ENCODE assay signal across 24 cellular contexts in the genomic region with DNA sequence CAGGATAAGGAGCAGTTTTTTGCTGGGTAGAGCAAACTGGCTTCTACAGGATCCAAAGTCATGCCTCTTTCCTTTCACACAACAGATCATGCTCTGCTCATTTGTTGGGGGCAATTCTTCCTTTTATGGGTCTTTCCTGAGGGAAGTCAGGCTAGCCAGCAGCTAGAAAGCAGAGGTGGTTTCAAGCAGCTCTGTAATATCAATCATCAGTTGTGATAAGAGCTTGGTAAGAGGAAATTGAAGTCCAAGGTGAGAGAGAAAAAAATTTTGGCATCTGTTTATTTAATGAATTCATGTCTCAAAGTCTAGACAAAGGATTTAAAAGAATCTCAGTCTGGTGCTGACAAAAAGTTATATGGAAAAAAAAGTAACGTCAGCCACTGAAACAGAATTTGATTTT.
"Had no signal": no experiment of that assay in that cellular context is flagged by ENCODE, and none has a peak within 500 bp of the region (broad histone marks: within the 10 kb centered on the region; RNA-seq: fewer than 3 reads in every experiment).

No MANE protein-coding gene starts in this region.

- H3K27me3 ChIP-seq: ascending aorta, brain microvascular endothelial cell, esophagus squamous epithelium, ovary, sigmoid colon had no signal

- H3K27ac ChIP-seq: ascending aorta, brain microvascular endothelial cell, esophagus squamous epithelium, ovary, sigmoid colon, SK-N-MC, thoracic aorta, VCaP had no signal

- H3K9me3 Mint-ChIP-seq: activated naive CD4-positive, alpha-beta T cell treated with anti-CD3 and anti-CD28 coated beads, Interleukin-2, amount 50 U/mL, for 24 hours had no signal

- H3K4me3 ChIP-seq: ascending aorta, esophagus squamous epithelium, ovary, sigmoid colon, SK-N-MC, thoracic aorta had no signal

- H3K9me3 ChIP-seq: ascending aorta, esophagus squamous epithelium, ovary, sigmoid colon, thoracic aorta had no signal

- ATAC-seq: left ventricle myocardium superior; naive thymus-derived CD4-positive, alpha-beta T cell had no signal

- FAIRE-seq: TTC549, urothelium cell line had no signal

- H3K27me3 Mint-ChIP-seq: activated naive CD4-positive, alpha-beta T cell treated with anti-CD3 and anti-CD28 coated beads, Interleukin-2, amount 50 U/mL, for 24 hours; naive thymus-derived CD4-positive, alpha-beta T cell; progenitor cell of endocrine pancreas had no signal

- DNase-seq: activated gamma-delta T cell treated with Interleukin-2 at 50 U/mL for 16 hours; brain microvascular endothelial cell; endodermal cell; esophagus squamous epithelium; foreskin melanocyte; glutamatergic neuron; islet precursor cell; left ventricle myocardium superior; mammary epithelial cell; midbrain; naive thymus-derived CD4-positive, alpha-beta T cell; ovary; retina; sigmoid colon; stimulated activated naive CD4-positive, alpha-beta T cell; trophoblast cell had no signal

- H3K4me3 Mint-ChIP-seq: activated naive CD4-positive, alpha-beta T cell treated with anti-CD3 and anti-CD28 coated beads, Interleukin-2, amount 50 U/mL, for 24 hours; endodermal cell; naive thymus-derived CD4-positive, alpha-beta T cell had no signal

- H3K27ac Mint-ChIP-seq: activated naive CD4-positive, alpha-beta T cell treated with anti-CD3 and anti-CD28 coated beads, Interleukin-2, amount 50 U/mL, for 24 hours; endodermal cell; progenitor cell of endocrine pancreas had no signal

- H3K36me3 ChIP-seq: ovary had no signal
